ENCODE assay signal across 9 cellular contexts in the genomic region with DNA sequence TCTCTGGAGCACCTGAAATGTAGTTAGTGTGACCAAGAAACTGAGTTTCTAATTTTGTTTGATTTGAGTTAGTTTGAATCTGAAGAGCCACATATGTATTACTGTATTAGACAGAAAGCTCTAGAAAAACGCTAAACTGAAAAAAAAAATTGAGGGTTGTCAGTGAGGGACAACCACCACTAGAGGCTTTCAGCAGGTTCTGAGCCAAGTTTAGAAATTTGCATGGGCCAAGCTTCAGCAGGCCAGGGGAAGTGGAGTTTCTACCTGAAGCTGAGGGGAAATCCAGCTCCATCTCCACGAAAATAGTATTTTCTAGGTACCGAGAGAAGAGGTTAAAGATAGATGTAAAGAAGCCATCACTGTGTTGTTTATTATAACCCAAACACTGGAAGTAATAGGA.
DNase-seq lines count a peak whose midpoint lies in the region; ATAC-seq, FAIRE-seq and TF ChIP-seq lines count a peak whose summit lies in the region.
"Had no signal": no experiment of that assay in that cellular context is flagged by ENCODE, and none has a peak within 500 bp of the region (broad histone marks: within the 10 kb centered on the region; RNA-seq: fewer than 3 reads in every experiment).

No MANE protein-coding gene starts in this region.

- peak; percentile 51; the same call in 1 of the 2 replicates for TF ChIP-seq CTCF in KMS-11 (conservative IDR thresholded peaks at IDR 0.05; ENCODE audit: low read depth, low read length)
- peak; percentile 43 for TF ChIP-seq CTCF in cardiac fibroblast (IDR thresholded peaks at IDR 0.05; ENCODE audit: low read depth, low read length)

- H3K4me3 ChIP-seq in KMS-11 (IDR thresholded peaks at IDR 0.05; ENCODE audit: insufficient read depth, low read depth, low read length) (no peak overlapping the region), cardiac fibroblast (replicated peaks in 1 of 2; ENCODE audit: low read depth in 2 of 2, low read length in 2 of 2) (no peak overlapping the region)
- H3K4me3 ChIP-seq: skin epidermis had no signal

- H3K27ac ChIP-seq in KMS-11 = no peak overlapping the region

- no peaks in the 10 kb centered on the region for H3K36me3 ChIP-seq in KMS-11 (ENCODE audit: insufficient read depth)

- no peaks in the 10 kb centered on the region for H3K4me1 ChIP-seq in KMS-11 (ENCODE audit: low read depth, poor library complexity, severe bottlenecking)

- peak; percentile 61 for ATAC-seq in GM21515 (IDR thresholded peaks at IDR 0.05; ENCODE audit: unreplicated experiment)
- peak; percentile 34 for ATAC-seq in stimulated activated naive CD8-positive, alpha-beta T cell treated with anti-CD3 and anti-CD28 coated beads, Interleukin-15, Interleukin-2, amounts not matched to agents 100 U/mL and 50 U/mL, for 24 hours

- no peak for TF ChIP-seq POLR2A in GM12891 (IDR thresholded peaks at IDR 0.05; ENCODE audit: low read depth, low read length)

- H3K79me2 ChIP-seq in KMS-11 (ENCODE audit: insufficient read depth, low read depth) = no peaks in the 10 kb centered on the region

- H2AFZ ChIP-seq in KMS-11 (ENCODE audit: low read depth) = no peak overlapping the region

- no peaks in the 10 kb centered on the region for H4K20me1 ChIP-seq in KMS-11 (ENCODE audit: insufficient read depth)

- DNase-seq in GM12891 (ENCODE audit: insufficient read length, low spot score) (peak; percentile 29), cardiac fibroblast (ENCODE audit: low read depth in 2 of 2) (peak; percentile 17 to 21), D341Med (ENCODE audit: low spot score) (no peak), DMS114 treated with DMSO at 0.1 percent for 48 hours (lab: John Stamatoyannopoulos, UW; ENCODE audit: unreplicated experiment) (no peak)
- DNase-seq in stimulated activated naive CD8-positive, alpha-beta T cell treated with anti-CD3 and anti-CD28 coated beads, Interleukin-15, Interleukin-2, amounts not matched to agents 100 U/mL and 50 U/mL, for 24 hours = no peak
- no peak for DNase-seq in stimulated activated CD8-positive, alpha-beta memory T cell treated with anti-CD3 and anti-CD28 coated beads, Interleukin-4, amount 100 ng/mL, for 48 hours

- H3K9ac ChIP-seq in KMS-11 = no peak overlapping the region

- H3K4me2 ChIP-seq in KMS-11 = no peak overlapping the region

- no peaks in the 10 kb centered on the region for H3K27me3 ChIP-seq in KMS-11 (ENCODE audit: insufficient read depth, low read depth)

- no peak for FAIRE-seq in GM12891 (lab: Jason Lieb, UNC)

TF ChIP-seq in GM12891, 5 proteins besides CTCF, POLR2A, EP300 and RAD21:
- TF ChIP-seq SPI1 (IDR thresholded peaks at IDR 0.05; ENCODE audit: low read depth, low read length) (peak; percentile 73), POLR2AphosphoS5 (IDR thresholded peaks at IDR 0.05; ENCODE audit: low read depth, low read length) (no peak), TAF1 (IDR thresholded peaks at IDR 0.05; ENCODE audit: low read depth, low read length) (no peak), PAX5 (IDR thresholded peaks at IDR 0.05; ENCODE audit: insufficient read depth, low read length, severe bottlenecking) (no peak), POU2F2 (IDR thresholded peaks at IDR 0.05; ENCODE audit: low read depth, low read length) (peak; percentile 87; the same call in 1 of the 2 replicates)
TF ChIP-seq in GM12891: peak in this region for 2.

Comparison
In these comparisons a context has a peak if more than half of its experiments do, and no peak if none do; other contexts are left out.
1. DNase-seq: peak in GM12891 (single experiment) and cardiac fibroblast (2 of 2); none in stimulated activated naive CD8-positive, alpha-beta T cell treated with anti-CD3 and anti-CD28 coated beads, Interleukin-15, Interleukin-2, amounts not matched to agents 100 U/mL and 50 U/mL, for 24 hours (single experiment), D341Med (single experiment), stimulated activated CD8-positive, alpha-beta memory T cell treated with anti-CD3 and anti-CD28 coated beads, Interleukin-4, amount 100 ng/mL, for 48 hours (single experiment) and DMS114 treated with DMSO at 0.1 percent for 48 hours (single experiment).